Comparison of ENCODE assay signal across 24 cellular contexts in the genomic region with DNA sequence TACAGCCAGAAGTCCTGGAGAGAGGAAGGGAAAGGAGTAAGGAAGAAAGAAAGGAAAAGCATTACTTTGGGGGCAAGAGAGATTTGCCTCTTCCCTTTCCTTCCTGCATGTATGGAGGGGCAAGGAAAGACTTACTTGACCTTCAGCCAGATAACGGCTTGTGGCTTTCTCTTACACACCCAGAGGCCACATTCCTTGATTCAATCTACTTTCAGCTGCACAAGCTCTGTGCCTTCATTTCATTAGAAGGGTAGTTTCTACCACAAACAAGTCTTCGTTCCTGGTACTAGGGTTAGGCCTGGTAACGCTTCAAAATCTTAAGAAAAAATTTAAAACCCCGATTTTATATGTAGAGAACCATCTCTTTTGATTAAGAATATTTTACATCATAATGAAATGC.
DNase-seq lines count a peak whose midpoint lies in the region; ATAC-seq, FAIRE-seq and TF ChIP-seq lines count a peak whose summit lies in the region.
"Had no signal": no experiment of that assay in that cellular context is flagged by ENCODE, and none has a peak within 500 bp of the region (broad histone marks: within the 10 kb centered on the region; RNA-seq: fewer than 3 reads in every experiment).

No MANE protein-coding gene starts in this region.

- DNase-seq in A549 (ENCODE audit: low read depth in 1 of 2, low spot score in 1 of 2): no peak
- DNase-seq in MM.1S: no peak
- DNase-seq in RCC 7860 (ENCODE audit: low spot score): no peak
- DNase-seq in osteoblast (ENCODE audit: insufficient read length, low spot score, missing footprints): peak; percentile 29
- no peak for DNase-seq in DMS 273 treated with DMSO at 0.1 percent for 48 hours (lab: John Stamatoyannopoulos, UW)
- no peak for DNase-seq in occipital lobe (lab: John Stamatoyannopoulos, UW)
- DNase-seq in endothelial cell (ENCODE audit: low spot score): no peak
- DNase-seq: ACHN; AML-193; BE2C; CD4-positive, alpha-beta T cell; CD8-positive, alpha-beta memory T cell; DMS53; DMS79 treated with DMSO at 0.1 percent for 48 hours; H9 had no signal

- H2AFZ ChIP-seq in MM.1S (ENCODE audit: low read length) (0 out of 2 replicates have a peak overlapping the region, but pooled peaks have one; percentile 5), osteoblast (ENCODE audit: low read length) (no peak overlapping the region)
- H2AFZ ChIP-seq: GM23338 had no signal

- CTCF ChIA-PET in A549 (lab: Yijun Ruan, JAX): no interaction called here

- TF ChIP-seq RAD21 in A549 (conservative IDR thresholded peaks at IDR 0.05 in 1 of 2, IDR thresholded peaks at IDR 0.05 in 1 of 2): no peak

- no peaks in the 10 kb centered on the region for H3K9me2 ChIP-seq in MM.1S (replicated peaks; ENCODE audit: insufficient read depth, low read length)

- peaks cover 41% of the 10 kb centered on the region for H3K4me1 ChIP-seq in A549
- H3K4me1 ChIP-seq in MM.1S (ENCODE audit: low read length): peaks cover 7% of the 10 kb centered on the region; the same call in 1 of the 2 replicates
- peaks cover 21% of the 10 kb centered on the region for H3K4me1 ChIP-seq in osteoblast (ENCODE audit: insufficient read depth, low read length)

- peak overlapping the region; percentile 2 to 72; a peak in 3 of 6 replicates for H3K27ac ChIP-seq in A549
- no peak overlapping the region for H3K27ac ChIP-seq in MM.1S (ENCODE audit: low read length)
- H3K27ac ChIP-seq in osteoblast (ENCODE audit: low read depth, low read length): no peak overlapping the region
- H3K27ac ChIP-seq: 22Rv1; BLaER1 treated with 17β-estradiol and CSF1 and Interleukin-3, amounts not matched to agents 10 nM and 100 nM had no signal

- WGBS in A549 (ENCODE audit: missing lambda C conversion rate): 75% methylated on average over 4 of the region's 4 CpGs

- H3K27me3 ChIP-seq in MM.1S (replicated peaks; ENCODE audit: insufficient read depth, low read length) (no peaks in the 10 kb centered on the region), osteoblast (ENCODE audit: insufficient read depth, low read length) (no peaks in the 10 kb centered on the region)
- H3K27me3 ChIP-seq: BE2C; BLaER1 treated with 17β-estradiol and CSF1 and Interleukin-3, amounts not matched to agents 10 nM and 100 nM had no signal

- no peaks in the 10 kb centered on the region for H3K36me3 ChIP-seq in MM.1S (replicated peaks; ENCODE audit: insufficient read depth, low read length)
- no peaks in the 10 kb centered on the region for H3K36me3 ChIP-seq in osteoblast (ENCODE audit: insufficient read depth, low read length)
- H3K36me3 ChIP-seq: BE2C; BLaER1 treated with 17β-estradiol and CSF1 and Interleukin-3, amounts not matched to agents 10 nM and 100 nM had no signal

- H3K4me3 ChIP-seq in A549 (no peak overlapping the region), MM.1S (ENCODE audit: low read length) (no peak overlapping the region), osteoblast (ENCODE audit: insufficient read depth, low read length) (no peak overlapping the region)
- H3K4me3 ChIP-seq: BLaER1 treated with 17β-estradiol and CSF1 and Interleukin-3, amounts not matched to agents 10 nM and 100 nM; GM23338 had no signal

- no peak overlapping the region for H3K4me2 ChIP-seq in A549
- H3K4me2 ChIP-seq in MM.1S (ENCODE audit: low read depth, low read length): no peak overlapping the region
- no peak overlapping the region for H3K4me2 ChIP-seq in osteoblast (ENCODE audit: insufficient read depth, low read length)
- H3K4me2 ChIP-seq: BLaER1 treated with 17β-estradiol and CSF1 and Interleukin-3, amounts not matched to agents 10 nM and 100 nM; GM23338 had no signal

- no peaks in the 10 kb centered on the region for H3K79me2 ChIP-seq in MM.1S (ENCODE audit: low read length)
- H3K79me2 ChIP-seq in osteoblast (ENCODE audit: insufficient read depth, low read length): no peaks in the 10 kb centered on the region

- no peak for TF ChIP-seq POLR2A in A549 (IDR thresholded peaks at IDR 0.05; ENCODE audit: low read length)

- no peak for ATAC-seq in A549
- ATAC-seq: GM23338, HCT116 had no signal

- H3K4me1 Mint-ChIP-seq in endothelial cell (ENCODE audit: unreplicated experiment): peaks cover 14% of the 10 kb centered on the region
- H3K4me1 Mint-ChIP-seq: CD14-positive monocyte; CD8-positive, alpha-beta memory T cell; GM23338; H9 had no signal

- TF ChIP-seq EP300 in A549 (IDR thresholded peaks at IDR 0.05): no peak

- TF ChIP-seq CTCF in A549 (IDR thresholded peaks at IDR 0.05) (no peak), MM.1S (IDR thresholded peaks at IDR 0.05; ENCODE audit: low read length) (no peak), osteoblast (IDR thresholded peaks at IDR 0.05; ENCODE audit: extremely low read depth, low read depth, low read length) (no peak), endothelial cell (IDR thresholded peaks at IDR 0.05; ENCODE audit: unreplicated experiment) (no peak)

- no peaks in the 10 kb centered on the region for H3K36me3 Mint-ChIP-seq in endothelial cell (ENCODE audit: low read depth, unreplicated experiment)
- H3K36me3 Mint-ChIP-seq: CD14-positive monocyte; CD8-positive, alpha-beta memory T cell had no signal

- H3F3A ChIP-seq in MM.1S (ENCODE audit: insufficient read depth, low read length): no peaks in the 10 kb centered on the region

- H3K9me3 ChIP-seq in A549: no peaks in the 10 kb centered on the region
- H3K9me3 ChIP-seq in MM.1S (replicated peaks; ENCODE audit: insufficient read depth, low read length): no peaks in the 10 kb centered on the region
- H3K9me3 ChIP-seq in osteoblast (ENCODE audit: low read depth, low read length): no peaks in the 10 kb centered on the region
- H3K9me3 ChIP-seq: BE2C; BLaER1 treated with 17β-estradiol and CSF1 and Interleukin-3, amounts not matched to agents 10 nM and 100 nM had no signal

- H3K9ac ChIP-seq in MM.1S (ENCODE audit: low read length): no peak overlapping the region
- H3K9ac ChIP-seq: BLaER1 treated with 17β-estradiol and CSF1 and Interleukin-3, amounts not matched to agents 10 nM and 100 nM had no signal

- peaks cover 1% of the 10 kb centered on the region for H3K27me3 Mint-ChIP-seq in endothelial cell (ENCODE audit: unreplicated experiment)
- H3K27me3 Mint-ChIP-seq: CD4-positive, alpha-beta T cell had no signal

- H4K20me1 ChIP-seq in MM.1S (ENCODE audit: insufficient read depth, low read length): no peaks in the 10 kb centered on the region
- H4K20me1 ChIP-seq in osteoblast (ENCODE audit: insufficient read depth, low read length): no peaks in the 10 kb centered on the region
- H4K20me1 ChIP-seq: BLaER1 treated with 17β-estradiol and CSF1 and Interleukin-3, amounts not matched to agents 10 nM and 100 nM had no signal

- no peak overlapping the region for H3K4me3 Mint-ChIP-seq in endothelial cell (ENCODE audit: unreplicated experiment)
- H3K4me3 Mint-ChIP-seq: CD14-positive monocyte; CD4-positive, alpha-beta T cell; CD8-positive, alpha-beta memory T cell; GM23338; H9 had no signal

- H3K27ac Mint-ChIP-seq in endothelial cell (ENCODE audit: unreplicated experiment): no peak overlapping the region
- H3K27ac Mint-ChIP-seq: CD14-positive monocyte; CD4-positive, alpha-beta T cell; CD8-positive, alpha-beta memory T cell; GM23338; H9 had no signal

- POLR2A ChIA-PET in A549 (lab: Yijun Ruan, JAX): no interaction called here

- no peaks in the 10 kb centered on the region for H3K9me3 Mint-ChIP-seq in endothelial cell (ENCODE audit: unreplicated experiment)
- H3K9me3 Mint-ChIP-seq: CD4-positive, alpha-beta T cell; GM23338; H9 had no signal

- FAIRE-seq in A549 (lab: Jason Lieb, UNC) (no peak), RCC 7860 (lab: Jason Lieb, UNC) (peak; percentile 14)
- FAIRE-seq: A204.1, D721Med, G401.6, GM12892 had no signal

TF ChIP-seq in A549, 52 proteins besides CTCF, POLR2A, EP300 and RAD21 (continues in another document):
- TF ChIP-seq BHLHE40 (IDR thresholded peaks at IDR 0.05; ENCODE audit: low read depth, low read length) (no peak), HDAC2 (IDR thresholded peaks at IDR 0.05) (no peak), PHF8 (IDR thresholded peaks at IDR 0.05; ENCODE audit: borderline replicate concordance, low read depth) (no peak), RFX5 (IDR thresholded peaks at IDR 0.05) (no peak), ZFP36 (IDR thresholded peaks at IDR 0.05; ENCODE audit: borderline replicate concordance, partially characterized antibody) (no peak), NFE2L2 (conservative IDR thresholded peaks at IDR 0.05; ENCODE audit: low read length) (no peak), MYC (IDR thresholded peaks at IDR 0.05; ENCODE audit: borderline replicate concordance, low read length) (no peak), KDM5A (IDR thresholded peaks at IDR 0.05) (no peak), TFCP2L1 (CRISPR knock-in tag; IDR thresholded peaks at IDR 0.05) (no peak), RCOR1 (IDR thresholded peaks at IDR 0.05; ENCODE audit: low read depth, low read length) (no peak), HOXB5 (CRISPR knock-in tag; IDR thresholded peaks at IDR 0.05) (no peak), HEYL (CRISPR knock-in tag; IDR thresholded peaks at IDR 0.05) (no peak), ESRRA (IDR thresholded peaks at IDR 0.05; ENCODE audit: borderline replicate concordance, low read length) (no peak), NPAS2 (CRISPR knock-in tag; IDR thresholded peaks at IDR 0.05; ENCODE audit: borderline replicate concordance) (no peak), FOSB (CRISPR knock-in tag; IDR thresholded peaks at IDR 0.05) (no peak), FOSL2 (IDR thresholded peaks at IDR 0.05) (no peak), FOSL2 (CRISPR knock-in tag; IDR thresholded peaks at IDR 0.05) (no peak), TP53 (CRISPR knock-in tag; IDR thresholded peaks at IDR 0.05) (no peak)
- TF ChIP-seq, protein P1, sequence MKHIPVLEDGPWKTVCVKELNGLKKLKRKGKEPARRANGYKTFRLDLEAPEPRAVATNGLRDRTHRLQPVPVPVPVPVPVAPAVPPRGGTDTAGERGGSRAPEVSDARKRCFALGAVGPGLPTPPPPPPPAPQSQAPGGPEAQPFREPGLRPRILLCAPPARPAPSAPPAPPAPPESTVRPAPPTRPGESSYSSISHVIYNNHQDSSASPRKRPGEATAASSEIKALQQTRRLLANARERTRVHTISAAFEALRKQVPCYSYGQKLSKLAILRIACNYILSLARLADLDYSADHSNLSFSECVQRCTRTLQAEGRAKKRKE (CRISPR knock-in tag; IDR thresholded peaks at IDR 0.05; ENCODE audit: low read depth): no peak
- TF ChIP-seq, protein P2, sequence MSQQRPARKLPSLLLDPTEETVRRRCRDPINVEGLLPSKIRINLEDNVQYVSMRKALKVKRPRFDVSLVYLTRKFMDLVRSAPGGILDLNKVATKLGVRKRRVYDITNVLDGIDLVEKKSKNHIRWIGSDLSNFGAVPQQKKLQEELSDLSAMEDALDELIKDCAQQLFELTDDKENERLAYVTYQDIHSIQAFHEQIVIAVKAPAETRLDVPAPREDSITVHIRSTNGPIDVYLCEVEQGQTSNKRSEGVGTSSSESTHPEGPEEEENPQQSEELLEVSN (IDR thresholded peaks at IDR 0.05; ENCODE audit: borderline replicate concordance, low read depth): no peak

Comparison
In these comparisons a context has a peak if more than half of its experiments do, and no peak if none do; other contexts are left out.
1. H3K27ac ChIP-seq: peak in A549 (2 of 2); none in MM.1S (single experiment) and osteoblast (single experiment).